ENCODE assay signal across 22 cellular contexts in the genomic region with DNA sequence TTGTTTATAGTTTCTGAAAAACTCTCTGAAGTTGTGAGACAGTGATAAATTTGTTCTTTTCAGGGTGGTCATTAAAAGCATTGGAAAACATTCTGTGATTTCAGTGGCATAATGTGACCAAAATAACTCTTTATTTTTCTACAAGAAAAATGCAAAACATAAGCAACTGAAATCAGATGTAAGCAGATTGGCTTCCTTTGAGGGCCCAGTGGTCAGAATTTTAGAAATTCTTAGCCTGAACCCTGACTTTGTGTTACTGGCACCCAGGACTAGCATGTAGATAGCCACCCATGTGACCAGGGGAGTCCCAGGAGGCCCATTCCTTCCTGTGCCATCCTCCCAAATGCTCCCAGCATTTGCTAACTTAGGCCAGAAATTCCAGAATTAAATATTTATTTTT.
DNase-seq lines count a peak whose midpoint lies in the region; ATAC-seq and TF ChIP-seq lines count a peak whose summit lies in the region.
"Had no signal": no experiment of that assay in that cellular context is flagged by ENCODE, and none has a peak within 500 bp of the region (broad histone marks: within the 10 kb centered on the region; RNA-seq: fewer than 3 reads in every experiment).

No MANE protein-coding gene starts in this region.

- peaks cover 29% of the 10 kb centered on the region for H3K36me3 Mint-ChIP-seq in T-helper 2 cell treated with Interferon-gamma antibody and Interleukin-4, amounts not matched to agents 5 μg/mL and 100 μg/mL, for 36 hours (ENCODE audit: low read depth)
- H3K36me3 Mint-ChIP-seq: CD4-positive, CD25-positive, alpha-beta regulatory T cell had no signal

- H3K36me3 ChIP-seq in MM.1S (replicated peaks; ENCODE audit: insufficient read depth, low read length) (no peaks in the 10 kb centered on the region), stomach (no peaks in the 10 kb centered on the region)
- H3K36me3 ChIP-seq: prostate gland had no signal

- peak overlapping the region; percentile 32; the same call in 1 of the 2 replicates for H2AFZ ChIP-seq in MM.1S (ENCODE audit: low read length)

- H3F3A ChIP-seq in MM.1S (ENCODE audit: insufficient read depth, low read length), result peaks cover 27% of the 10 kb centered on the region

- peak overlapping the region; percentile 98 for H3K27ac Mint-ChIP-seq in T-helper 2 cell treated with Interferon-gamma antibody and Interleukin-4, amounts not matched to agents 5 μg/mL and 100 μg/mL, for 36 hours

- H4K20me1 ChIP-seq in MM.1S (ENCODE audit: insufficient read depth, low read length), result no peaks in the 10 kb centered on the region

- TF ChIP-seq POLR2A in stomach (IDR thresholded peaks at IDR 0.05), result no peak

- TF ChIP-seq EP300 in stomach (IDR thresholded peaks at IDR 0.05), result no peak

- peaks cover 62% of the 10 kb centered on the region for H3K4me1 ChIP-seq in MM.1S (ENCODE audit: low read length)
- peaks cover 0 to 39% (median 17%) of the 10 kb centered on the region in 4 donors for H3K4me1 ChIP-seq in stomach
- H3K4me1 ChIP-seq: prostate gland had no signal

- H3K9me3 ChIP-seq in MM.1S (replicated peaks; ENCODE audit: insufficient read depth, low read length) (no peaks in the 10 kb centered on the region), stomach (no peaks in the 10 kb centered on the region)
- H3K9me3 ChIP-seq: prostate gland had no signal

- intact Hi-C loops in stomach (cut with DNase I; ENCODE audit: low total_unique reads), result no loop called here

- peaks cover 74% of the 10 kb centered on the region for H3K4me1 Mint-ChIP-seq in T-helper 2 cell treated with Interferon-gamma antibody and Interleukin-4, amounts not matched to agents 5 μg/mL and 100 μg/mL, for 36 hours (ENCODE audit: low read depth)

- no peak overlapping the region for H3K4me3 Mint-ChIP-seq in T-helper 2 cell treated with Interferon-gamma antibody and Interleukin-4, amounts not matched to agents 5 μg/mL and 100 μg/mL, for 36 hours

- no peaks in the 10 kb centered on the region for H3K27me3 ChIP-seq in MM.1S (replicated peaks; ENCODE audit: insufficient read depth, low read length)
- no peaks in the 10 kb centered on the region for H3K27me3 ChIP-seq in stomach
- H3K27me3 ChIP-seq: dorsolateral prefrontal cortex had no signal

- peak overlapping the region; percentile 71; the same call in 1 of the 2 replicates for H3K9ac ChIP-seq in MM.1S (ENCODE audit: low read length)

- ATAC-seq in GM21447 (IDR thresholded peaks at IDR 0.05; ENCODE audit: unreplicated experiment) (no peak), HG02610 (IDR thresholded peaks at IDR 0.05; ENCODE audit: unreplicated experiment) (no peak)
- ATAC-seq: left colon had no signal

- H3K79me2 ChIP-seq in MM.1S (ENCODE audit: low read length), result 0 out of 2 replicates have a peak, but pooled peaks cover 3% of the 10 kb centered on the region

- H3K27ac ChIP-seq in MM.1S (ENCODE audit: low read length) (peak overlapping the region; percentile 92), stomach (peak overlapping the region in 4 of 5 donors; percentile 53 to 77 (median 62))
- H3K27ac ChIP-seq: SK-N-MC had no signal

- H3K4me2 ChIP-seq in MM.1S (ENCODE audit: low read depth, low read length), result peak overlapping the region; percentile 76

- H3K27me3 Mint-ChIP-seq in T-helper 2 cell treated with Interferon-gamma antibody and Interleukin-4, amounts not matched to agents 5 μg/mL and 100 μg/mL, for 36 hours (ENCODE audit: low read depth), result no peaks in the 10 kb centered on the region
- H3K27me3 Mint-ChIP-seq: CD4-positive, CD25-positive, alpha-beta regulatory T cell; stimulated activated naive CD8-positive, alpha-beta T cell treated with anti-CD3 and anti-CD28 coated beads, Interleukin-15, Interleukin-2, amounts not matched to agents 100 ng/mL and 50 ng/mL, for 24 hours had no signal

- DNase-seq in T-helper 2 cell treated with Interferon-gamma antibody and Interleukin-4, amounts not matched to agents 5 μg/mL and 100 μg/mL, for 36 hours (ENCODE audit: low spot score), result no peak
- DNase-seq in T-helper 2 cell (no peak), MM.1S (peak; percentile 24), fibroblast of gingiva (ENCODE audit: low read depth) (peak; percentile 76), stomach (no peak), cerebellar nuclear complex (lab: John Stamatoyannopoulos, UW) (no peak)
- DNase-seq: 8988T; activated CD4-positive, alpha-beta T cell treated with anti-CD3 and anti-CD28 coated beads, Interleukin-2, amount 50 U/mL, for 4 hours; activated effector memory CD4-positive, alpha-beta T cell treated with Interleukin-2 at 50 U/mL for 16 hours; CD4-positive, CD25-positive, alpha-beta regulatory T cell; DMS79; dorsolateral prefrontal cortex; HCEC 1CT; left colon; NCI-H2029 treated with DMSO at 0.1 percent for 48 hours; NCI-H524 treated with DMSO at 0.1 percent for 48 hours; OCI-M1 had no signal

- peaks cover 5% of the 10 kb centered on the region for H3K9me3 Mint-ChIP-seq in T-helper 2 cell treated with Interferon-gamma antibody and Interleukin-4, amounts not matched to agents 5 μg/mL and 100 μg/mL, for 36 hours
- H3K9me3 Mint-ChIP-seq: stimulated activated naive CD8-positive, alpha-beta T cell treated with anti-CD3 and anti-CD28 coated beads, Interleukin-15, Interleukin-2, amounts not matched to agents 100 ng/mL and 50 ng/mL, for 24 hours had no signal

- H3K9me2 ChIP-seq in MM.1S (replicated peaks; ENCODE audit: insufficient read depth, low read length), result no peaks in the 10 kb centered on the region

- no peak overlapping the region for H3K4me3 ChIP-seq in MM.1S (ENCODE audit: low read length)
- H3K4me3 ChIP-seq in stomach, result no peak overlapping the region
- H3K4me3 ChIP-seq: dorsolateral prefrontal cortex, prostate gland, SK-N-MC had no signal

- no peak for TF ChIP-seq CTCF in MM.1S (IDR thresholded peaks at IDR 0.05; ENCODE audit: low read length)
- no peak for TF ChIP-seq CTCF in stomach (IDR thresholded peaks at IDR 0.05)

Comparison
In these comparisons a context has a peak if more than half of its experiments do, and no peak if none do; other contexts are left out.
1. DNase-seq: peak in MM.1S (single experiment) and fibroblast of gingiva (single experiment); none in T-helper 2 cell treated with Interferon-gamma antibody and Interleukin-4, amounts not matched to agents 5 μg/mL and 100 μg/mL, for 36 hours (single experiment), T-helper 2 cell (0 of 5), stomach (single experiment) and cerebellar nuclear complex (0 of 2).